Comparison of ENCODE assay signal across 9 cellular contexts in the genomic region with DNA sequence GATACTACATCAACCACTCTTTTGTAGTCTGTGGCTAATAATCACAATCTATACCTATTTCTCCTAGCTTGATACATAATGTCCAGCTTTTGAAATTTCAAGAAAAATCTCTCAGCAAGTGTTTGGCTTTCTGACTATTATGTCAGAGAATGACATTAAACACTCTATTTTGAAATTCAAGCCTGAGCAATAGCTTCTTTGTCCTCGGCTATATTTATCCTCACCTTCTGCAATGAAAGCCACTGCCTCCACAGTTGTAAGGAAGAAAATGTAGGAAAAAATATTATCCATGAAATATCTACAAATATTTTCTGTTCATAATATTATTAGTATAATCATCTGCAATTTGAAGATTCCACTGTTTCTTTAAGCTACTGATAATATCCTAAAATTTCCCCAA. TPM values are rescaled to one million over a fixed set of nuclear protein-coding genes. Genes with fewer than 3 reads are reported as not detected.
"Had no signal": no experiment of that assay in that cellular context is flagged by ENCODE, and none has a peak within 500 bp of the region (broad histone marks: within the 10 kb centered on the region; RNA-seq: fewer than 3 reads in every experiment).

No MANE protein-coding gene starts in this region.

- H3K4me1 ChIP-seq: HAP-1 had no signal

- DNase-seq: GM23248, GOT3, H7, H9, HCEC 1CT, HFFc6 had no signal

- ATAC-seq: GM23338, HCT116 had no signal

- H3K4me3 ChIP-seq: GM23248, GM23338, HAP-1 had no signal

- H3K36me3 ChIP-seq: HAP-1 had no signal

- H3K9me3 ChIP-seq: HAP-1 had no signal

- H3K27ac ChIP-seq: GM23248 had no signal

RNA-seq across cellular contexts. Expression of gene LRRC7, which starts 22.1 kb away (rescaled TPM):
- total RNA-seq: GM23248, GM23338, H9 had no signal
